In genomic region chr14:103846569-103847438, GRCh38 we compare ENCODE assay signal across 8 cellular contexts. TPM values are rescaled to one million over a fixed set of nuclear protein-coding genes. Genes with fewer than 3 reads are reported as not detected.
A peak's percentile ranks its signal among the peaks of the same experiment; 100 is the strongest.
DNase-seq lines count a peak whose midpoint lies in the region; ATAC-seq and TF ChIP-seq lines count a peak whose summit lies in the region.

No MANE protein-coding gene starts in this region.

- in situ Hi-C loops in mammary epithelial cell (cut with MboI; ENCODE audit: low sequenced_read_pairs in 2 of 2): no loop called here

- CTCF ChIA-PET in BJ (lab: Yijun Ruan, JAX): no interaction called here
- CTCF ChIA-PET in mammary epithelial cell (lab: Charles Lee; ENCODE audit: low non-redundant PET): no interaction called here

- peak overlapping the region; percentile 81 for H2AFZ ChIP-seq in mammary epithelial cell (ENCODE audit: low read depth, low read length)

- peaks cover 9% of the 10 kb centered on the region for H3K4me1 Mint-ChIP-seq in stimulated activated effector memory CD8-positive, alpha-beta T cell treated with anti-CD3 and anti-CD28 coated beads, Interleukin-12 subunit alpha, Interleukin-12 subunit beta, amount 100 ng/mL, for 72 hours

- dilution Hi-C loops in mammary epithelial cell (cut with HindIII; ENCODE audit: low sequenced_read_pairs): no loop called here

- peaks cover 14% of the 10 kb centered on the region for H3K4me1 ChIP-seq in mammary epithelial cell (ENCODE audit: insufficient read depth, low read length)

- H4K20me1 ChIP-seq in mammary epithelial cell (ENCODE audit: insufficient read depth, low read length): no peaks in the 10 kb centered on the region

- H3K79me2 ChIP-seq in mammary epithelial cell (ENCODE audit: insufficient read depth, low read length): peaks cover 47% of the 10 kb centered on the region

- peaks cover 12% of the 10 kb centered on the region for H3K36me3 Mint-ChIP-seq in stimulated activated effector memory CD8-positive, alpha-beta T cell treated with anti-CD3 and anti-CD28 coated beads, Interleukin-12 subunit alpha, Interleukin-12 subunit beta, amount 100 ng/mL, for 72 hours

- H3K4me3 Mint-ChIP-seq in stimulated activated effector memory CD8-positive, alpha-beta T cell treated with anti-CD3 and anti-CD28 coated beads, Interleukin-12 subunit alpha, Interleukin-12 subunit beta, amount 100 ng/mL, for 72 hours: peak overlapping the region; percentile 72

- BruUV-seq in mammary epithelial cell (replicated peaks; lab: Mats Ljungman, UMichigan): no TSS peak

- peak; percentile 32 for ATAC-seq in HG03135 (IDR thresholded peaks at IDR 0.05; ENCODE audit: unreplicated experiment)
- peak; percentile 57 for ATAC-seq in stimulated activated effector memory CD8-positive, alpha-beta T cell treated with anti-CD3 and anti-CD28 coated beads, Interleukin-12 subunit alpha, Interleukin-12 subunit beta, amount 100 ng/mL, for 72 hours

- H3K27ac ChIP-seq in SK-N-MC (no peak overlapping the region), mammary epithelial cell (ENCODE audit: insufficient read depth, low read depth, low read length) (no peak overlapping the region)

- H3K9ac ChIP-seq in SK-N-MC (ENCODE audit: insufficient read length): peak overlapping the region; percentile 24
- peak overlapping the region; percentile 30 for H3K9ac ChIP-seq in mammary epithelial cell (ENCODE audit: insufficient read depth, low read length)

- intact Hi-C loops in mammary epithelial cell (cut with micrococcal nuclease): no loop called here

- H3K27me3 ChIP-seq in BJ (ENCODE audit: control insufficient read depth, insufficient read depth, low read length): no peaks in the 10 kb centered on the region
- peaks cover 1% of the 10 kb centered on the region for H3K27me3 ChIP-seq in mammary epithelial cell (ENCODE audit: insufficient read depth, low read length)

- 0% methylated on average over 10 of the region's 93 CpGs for WGBS in mammary epithelial cell (ENCODE audit: low coverage, missing lambda C conversion rate)

- TF ChIP-seq CTCF in BJ (IDR thresholded peaks at IDR 0.05; ENCODE audit: insufficient read depth, low read depth, low read length): no peak
- TF ChIP-seq CTCF in mammary epithelial cell (conservative IDR thresholded peaks at IDR 0.05 in 1 of 2, IDR thresholded peaks at IDR 0.05 in 1 of 2; ENCODE audit: extremely low read depth in 1 of 2, insufficient read depth in 1 of 2, low read depth in 1 of 2, low read length in 2 of 2): no peak

- H3K4me3 ChIP-seq in BJ (ENCODE audit: low read depth, low read length): peak overlapping the region; percentile 89
- H3K4me3 ChIP-seq in SK-N-MC: peak overlapping the region; percentile 80
- H3K4me3 ChIP-seq in mammary epithelial cell (replicated peaks in 1 of 3; ENCODE audit: insufficient read depth in 1 of 3, low read depth in 2 of 3, low read length in 3 of 3): peak overlapping the region; percentile 57 to 84 (median 82)

- H3K9me3 Mint-ChIP-seq in stimulated activated effector memory CD8-positive, alpha-beta T cell treated with anti-CD3 and anti-CD28 coated beads, Interleukin-12 subunit alpha, Interleukin-12 subunit beta, amount 100 ng/mL, for 72 hours: no peaks in the 10 kb centered on the region

- peak overlapping the region; percentile 92 for H3K4me2 ChIP-seq in mammary epithelial cell (ENCODE audit: insufficient read depth, low read depth, low read length)

- H3K9me3 ChIP-seq in SK-N-MC (ENCODE audit: low read depth, low read length) (no peaks in the 10 kb centered on the region), mammary epithelial cell (replicated peaks; ENCODE audit: insufficient read depth, low read length) (no peaks in the 10 kb centered on the region)

- no peak overlapping the region for H3K27ac Mint-ChIP-seq in stimulated activated effector memory CD8-positive, alpha-beta T cell treated with anti-CD3 and anti-CD28 coated beads, Interleukin-12 subunit alpha, Interleukin-12 subunit beta, amount 100 ng/mL, for 72 hours

- no peak for DNase-seq in BJ (ENCODE audit: low read depth)
- DNase-seq in GM19238 (ENCODE audit: insufficient read length, low spot score): peak; percentile 47
- DNase-seq in SK-N-MC (ENCODE audit: low read depth, low spot score): no peak
- DNase-seq in mammary epithelial cell: peak; percentile 50
- DNase-seq in kidney glomerular epithelial cell (lab: John Stamatoyannopoulos, UW): peak; percentile 47
- peak in 1 of 2 donors; percentile 58 for DNase-seq in stimulated activated effector memory CD8-positive, alpha-beta T cell treated with anti-CD3 and anti-CD28 coated beads, Interleukin-12 subunit alpha, Interleukin-12 subunit beta, amount 100 ng/mL, for 72 hours (ENCODE audit: low spot score in 2 of 2)
- no peak for DNase-seq in DMS153 treated with DMSO at 0.1 percent for 48 hours (lab: John Stamatoyannopoulos, UW; ENCODE audit: unreplicated experiment)

- POLR2A ChIA-PET in BJ (lab: Charles Lee): no interaction called here

- H3K36me3 ChIP-seq in BJ (ENCODE audit: control insufficient read depth, insufficient read depth, low read length) (no peaks in the 10 kb centered on the region), SK-N-MC (ENCODE audit: insufficient read depth, low read length) (no peaks in the 10 kb centered on the region), mammary epithelial cell (ENCODE audit: insufficient read depth, low read length) (no peaks in the 10 kb centered on the region)

RNA-seq across cellular contexts. Expression of gene PPP1R13B, which starts 0.6 kb away (rescaled TPM):
- polyA plus RNA-seq in BJ (2011; rRNA removed): 2.0 and 3.3 TPM in 2 replicates
- polyA minus RNA-seq in BJ (2011; rRNA and poly(A)+ RNA removed): 3.8 and 4.2 TPM in 2 replicates
- 10 to 100 TPM in 1 of 2 donors, 1 to 10 TPM in 1; 6.8 to 22.8 TPM for total RNA-seq in mammary epithelial cell
- polyA plus RNA-seq in mammary epithelial cell: 6.2 TPM
- polyA minus RNA-seq in mammary epithelial cell: 45.8 TPM

Comparison
In these comparisons a context has a peak if more than half of its experiments do, and no peak if none do; other contexts are left out.
1. DNase-seq: peak in GM19238 (single experiment), mammary epithelial cell (single experiment) and kidney glomerular epithelial cell (single experiment); none in BJ (single experiment), SK-N-MC (single experiment) and DMS153 treated with DMSO at 0.1 percent for 48 hours (single experiment).
2. Peak in every context shown above with its lines, with median percentiles within 50 percentile points of each other: H3K4me3 ChIP-seq.